ENCODE assay signal across 8 cellular contexts in the genomic region with DNA sequence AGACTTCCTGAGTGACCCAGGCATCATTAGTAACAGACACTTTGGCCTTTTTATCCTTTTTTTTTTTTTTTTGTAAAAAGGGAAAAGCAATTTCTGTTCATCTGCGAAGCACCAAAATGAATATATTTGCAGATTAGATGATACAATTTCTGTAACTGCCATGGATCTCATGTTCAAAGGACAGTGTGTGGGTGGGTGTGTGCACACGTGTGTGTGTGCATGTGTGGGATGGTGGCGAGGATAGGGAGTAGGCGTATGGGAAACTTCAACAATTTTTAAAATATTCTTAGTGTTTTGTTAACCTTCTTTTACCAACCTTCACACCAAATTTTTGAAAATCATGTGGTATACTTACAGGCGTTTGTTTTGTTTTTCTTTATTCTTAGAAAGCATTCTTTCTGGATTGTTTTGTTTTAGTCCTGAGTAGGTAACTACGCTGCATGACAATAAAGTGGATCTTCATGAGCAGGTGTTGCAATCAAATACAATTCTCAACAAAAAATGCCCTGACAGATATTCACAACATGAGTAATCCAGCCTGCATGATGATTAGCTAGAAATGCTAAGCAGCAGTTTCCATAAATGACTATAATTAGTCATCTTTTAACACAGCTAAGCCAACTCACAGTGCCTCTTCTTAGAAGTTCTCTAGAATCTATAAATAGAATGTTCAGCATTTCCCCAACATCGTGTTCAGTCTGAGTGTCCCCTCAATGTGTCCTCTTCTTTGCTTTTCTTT. TPM values are rescaled to one million over a fixed set of nuclear protein-coding genes. Genes with fewer than 3 reads are reported as not detected.
A peak's percentile ranks its signal among the peaks of the same experiment; 100 is the strongest.
DNase-seq lines count a peak whose midpoint lies in the region; ATAC-seq, FAIRE-seq and TF ChIP-seq lines count a peak whose summit lies in the region.

No MANE protein-coding gene starts in this region.

- intact Hi-C loops in posterior cingulate gyrus (cut with DNase I) (no loop called here), colonic mucosa (cut with DNase I) (loop anchor here (5.0 kb wide), 1 partner anchor 479 kb away; no protein-coding TSS in a partner anchor)

- no peak for FAIRE-seq in bronchial epithelial cell (lab: Jason Lieb, UNC)

- ATAC-seq in GM19025 (IDR thresholded peaks at IDR 0.05; ENCODE audit: low read depth, unreplicated experiment) (peak; percentile 75), HG03520 (IDR thresholded peaks at IDR 0.05; ENCODE audit: unreplicated experiment) (peak; percentile 77)
- ATAC-seq in stimulated activated naive B cell treated with anti-CD40 and anti-IgM and Interleukin-4, amounts not matched to agents 10 μg/mL and 1 μg/mL and 100 μg/mL, for 72 hours (replicated peaks): peak; percentile 90 to 92

- H3K4me1 Mint-ChIP-seq in stimulated activated naive B cell treated with anti-CD40 and anti-IgM and Interleukin-4, amounts not matched to agents 10 μg/mL and 1 μg/mL and 100 μg/mL, for 72 hours: peaks cover 33 to 51% of the 10 kb centered on the region in 2 donors

- H3K4me1 ChIP-seq in colonic mucosa: no peaks in the 10 kb centered on the region

- H3K9me3 ChIP-seq in colonic mucosa: no peaks in the 10 kb centered on the region

- no peak overlapping the region for H3K9ac ChIP-seq in colonic mucosa (ENCODE audit: low read depth in 2 of 2, low read length in 2 of 2)

- H3K27me3 ChIP-seq in bronchial epithelial cell (ENCODE audit: control insufficient read depth, insufficient read depth, low read length) (no peaks in the 10 kb centered on the region), colonic mucosa (no peaks in the 10 kb centered on the region)

- H3K27me3 Mint-ChIP-seq in stimulated activated naive B cell treated with anti-CD40 and anti-IgM and Interleukin-4, amounts not matched to agents 10 μg/mL and 1 μg/mL and 100 μg/mL, for 72 hours: peaks cover 6 to 13% of the 10 kb centered on the region in 2 donors

- no peaks in the 10 kb centered on the region for H3K36me3 Mint-ChIP-seq in stimulated activated naive B cell treated with anti-CD40 and anti-IgM and Interleukin-4, amounts not matched to agents 10 μg/mL and 1 μg/mL and 100 μg/mL, for 72 hours

- peak overlapping the region; percentile 39 to 47 for H3K4me3 Mint-ChIP-seq in stimulated activated naive B cell treated with anti-CD40 and anti-IgM and Interleukin-4, amounts not matched to agents 10 μg/mL and 1 μg/mL and 100 μg/mL, for 72 hours

- DNase-seq in AG20443 (ENCODE audit: low spot score) (peak; percentile 70), bronchial epithelial cell (ENCODE audit: low read depth) (peak; percentile 98), OCI-M2 (lab: John Stamatoyannopoulos, UW; ENCODE audit: unreplicated experiment) (no peak), posterior cingulate gyrus (no peak), colonic mucosa (no peak)
- DNase-seq in stimulated activated naive B cell treated with anti-CD40 and anti-IgM and Interleukin-4, amounts not matched to agents 10 μg/mL and 1 μg/mL and 100 μg/mL, for 72 hours: no peak

- H3K27ac Mint-ChIP-seq in stimulated activated naive B cell treated with anti-CD40 and anti-IgM and Interleukin-4, amounts not matched to agents 10 μg/mL and 1 μg/mL and 100 μg/mL, for 72 hours: peak overlapping the region; percentile 77

- no peak overlapping the region for H3K27ac ChIP-seq in colonic mucosa

- H3K9me3 Mint-ChIP-seq in stimulated activated naive B cell treated with anti-CD40 and anti-IgM and Interleukin-4, amounts not matched to agents 10 μg/mL and 1 μg/mL and 100 μg/mL, for 72 hours: no peaks in the 10 kb centered on the region

- no peak for TF ChIP-seq CTCF in bronchial epithelial cell (IDR thresholded peaks at IDR 0.05; ENCODE audit: insufficient read depth, low read length, severe bottlenecking)
- TF ChIP-seq CTCF in colonic mucosa (IDR thresholded peaks at IDR 0.05): no peak

- H3K36me3 ChIP-seq in bronchial epithelial cell (ENCODE audit: control insufficient read depth, insufficient read depth, low read length): no peaks in the 10 kb centered on the region
- no peaks in the 10 kb centered on the region for H3K36me3 ChIP-seq in colonic mucosa

- H3K4me3 ChIP-seq in bronchial epithelial cell (ENCODE audit: low read depth, low read length) (no peak overlapping the region), colonic mucosa (no peak overlapping the region)

RNA-seq across cellular contexts. Expression of gene RMDN2, which starts 53.5 kb away (rescaled TPM):
- total RNA-seq in bronchial epithelial cell: 1.2 and 1.3 TPM in 2 replicates
- total RNA-seq in colonic mucosa: 10 to 100 TPM; 19.8 to 26.5 TPM

Comparison
In these comparisons a context has a peak if more than half of its experiments do, and no peak if none do; other contexts are left out.
1. DNase-seq: peak in AG20443 (single experiment) and bronchial epithelial cell (single experiment); none in stimulated activated naive B cell treated with anti-CD40 and anti-IgM and Interleukin-4, amounts not matched to agents 10 μg/mL and 1 μg/mL and 100 μg/mL, for 72 hours (single experiment), OCI-M2 (single experiment), posterior cingulate gyrus (0 of 10) and colonic mucosa (single experiment).
2. Peak in every context shown above with its lines, with median percentiles within 50 percentile points of each other: ATAC-seq.